Comparison of ENCODE assay signal across 1 cellular context in genomic region chr6:37171970-37172812, GRCh38.
TF ChIP-seq lines count a peak whose summit lies in the region.

No MANE protein-coding gene starts in this region.

TF ChIP-seq in Ishikawa, 13 proteins besides CTCF, POLR2A, EP300 and RAD21 (continued from another document):
- TF ChIP-seq ZBTB7A (IDR thresholded peaks at IDR 0.05; ENCODE audit: low read depth) (no peak), TEAD4 (IDR thresholded peaks at IDR 0.05) (no peak), NFIC (IDR thresholded peaks at IDR 0.05) (no peak; the same call in 1 of the 2 replicates), TAF1 (IDR thresholded peaks at IDR 0.05; ENCODE audit: low read depth) (no peak), CEBPB (IDR thresholded peaks at IDR 0.05) (no peak), TCF12 (IDR thresholded peaks at IDR 0.05; ENCODE audit: low read depth) (0 out of 2 replicates have a peak, but pooled peaks have one; percentile 17), MAX (IDR thresholded peaks at IDR 0.05) (peak; percentile 88), CREB1 (IDR thresholded peaks at IDR 0.05; ENCODE audit: low read depth) (no peak), YY1 (IDR thresholded peaks at IDR 0.05; ENCODE audit: low read depth) (peak; percentile 61), USF1 (IDR thresholded peaks at IDR 0.05) (peak; percentile 93), FOXM1 (IDR thresholded peaks at IDR 0.05; ENCODE audit: borderline replicate concordance, low read depth) (peak; percentile 71; the same call in 1 of the 2 replicates)
